In genomic region chr4:68375667-68376559, GRCh38 we compare ENCODE assay signal across 8 cellular contexts. TPM values are rescaled to one million over a fixed set of nuclear protein-coding genes. Genes with fewer than 3 reads are reported as not detected.
A peak's percentile ranks its signal among the peaks of the same experiment; 100 is the strongest.
DNase-seq lines count a peak whose midpoint lies in the region; ATAC-seq and TF ChIP-seq lines count a peak whose summit lies in the region.

No MANE protein-coding gene starts in this region.

- no peak overlapping the region for H3K9ac ChIP-seq in colonic mucosa (ENCODE audit: low read depth in 2 of 2, low read length in 2 of 2)

- H3K27ac ChIP-seq in colonic mucosa: no peak overlapping the region

- H3K27me3 ChIP-seq in colonic mucosa: no peaks in the 10 kb centered on the region

- peak; percentile 81 for TF ChIP-seq CTCF in colonic mucosa (IDR thresholded peaks at IDR 0.05)

- intact Hi-C loops in colonic mucosa (cut with DNase I): loop anchor here (2.0 kb wide), 1 partner anchor 105 kb away; no protein-coding TSS in a partner anchor

- peak; percentile 64 for DNase-seq in AG20443 (ENCODE audit: low spot score)
- peak; percentile 2 to 9 for DNase-seq in NCI-H1930 (lab: John Stamatoyannopoulos, UW)
- peak; percentile 9 for DNase-seq in activated CD4-positive, alpha-beta T cell treated with anti-CD3 and anti-CD28 coated beads for 1 hour
- peak; percentile 55 for DNase-seq in colonic mucosa
- peak; percentile 82 for DNase-seq in kidney tubule cell (ENCODE audit: low spot score)
- DNase-seq in stimulated activated CD8-positive, alpha-beta memory T cell treated with anti-CD3 and anti-CD28 coated beads, Interleukin-4, amount 100 ng/mL, for 1 hour (ENCODE audit: low read depth in 2 of 2, low spot score in 1 of 2): peak; percentile 15 to 18

- no peaks in the 10 kb centered on the region for H3K4me1 ChIP-seq in colonic mucosa

- no peaks in the 10 kb centered on the region for H3K9me3 ChIP-seq in colonic mucosa

- peak; percentile 73 for ATAC-seq in GM18508 (IDR thresholded peaks at IDR 0.05; ENCODE audit: insufficient read depth, unreplicated experiment)
- ATAC-seq in HG02943 (IDR thresholded peaks at IDR 0.05; ENCODE audit: low read depth, unreplicated experiment): peak; percentile 88

- no peak overlapping the region for H3K4me3 ChIP-seq in colonic mucosa

- no peaks in the 10 kb centered on the region for H3K36me3 ChIP-seq in colonic mucosa

RNA-seq across cellular contexts. Expression of gene YTHDC1, which starts 26.0 kb away (rescaled TPM):
- total RNA-seq in colonic mucosa: 10 to 100 TPM; 62.2 to 67.6 TPM

Comparison
In these comparisons a context has a peak if more than half of its experiments do, and no peak if none do; other contexts are left out.
1. DNase-seq: peak in every context shown above with its lines; median percentile 82 in kidney tubule cell; 64 in AG20443; 55 in colonic mucosa; 16 in stimulated activated CD8-positive, alpha-beta memory T cell treated with anti-CD3 and anti-CD28 coated beads, Interleukin-4, amount 100 ng/mL, for 1 hour; 9 in activated CD4-positive, alpha-beta T cell treated with anti-CD3 and anti-CD28 coated beads for 1 hour; 6 in NCI-H1930.